Comparison of ENCODE assay signal across 8 cellular contexts in genomic region chr3:104102386-104102785, GRCh38.
DNase-seq lines count a peak whose midpoint lies in the region; ATAC-seq and TF ChIP-seq lines count a peak whose summit lies in the region.

No MANE protein-coding gene starts in this region.

- peak; percentile 90 for TF ChIP-seq CTCF in BE2C (IDR thresholded peaks at IDR 0.05; ENCODE audit: low read depth, low read length)
- TF ChIP-seq CTCF in WERI-Rb-1 (IDR thresholded peaks at IDR 0.05; ENCODE audit: low read depth, low read length): peak; percentile 86
- TF ChIP-seq CTCF in prostate gland (IDR thresholded peaks at IDR 0.05): no peak

- 33% methylated on average over 3 of the region's 3 CpGs for WGBS in prostate gland

- DNase-seq in BE2C (peak; percentile 75), NCI-H1105 (lab: John Stamatoyannopoulos, UW) (peak; percentile 31), WERI-Rb-1 (peak; percentile 57), kidney glomerular epithelial cell (lab: John Stamatoyannopoulos, UW) (peak; percentile 62), prostate gland (ENCODE audit: low spot score) (no peak)
- no peak for DNase-seq in NK-92 treated with Interleukin-12 subunit alpha and Interleukin-12 subunit beta, amount 100 ng/mL, for 24 hours (lab: John Stamatoyannopoulos, UW)

- H3K36me3 ChIP-seq in BE2C (no peaks in the 10 kb centered on the region; the same call in 1 of the 2 replicates), WERI-Rb-1 (no peaks in the 10 kb centered on the region), prostate gland (no peaks in the 10 kb centered on the region)

- H3K4me3 ChIP-seq in BE2C (ENCODE audit: low read depth, low read length): no peak overlapping the region
- no peak overlapping the region for H3K4me3 ChIP-seq in WERI-Rb-1 (ENCODE audit: low read depth, low read length)
- no peak overlapping the region for H3K4me3 ChIP-seq in prostate gland

- H3K9me3 ChIP-seq in BE2C (no peaks in the 10 kb centered on the region), WERI-Rb-1 (ENCODE audit: severe bottlenecking) (no peaks in the 10 kb centered on the region), prostate gland (no peaks in the 10 kb centered on the region)

- no peak for TF ChIP-seq POLR2A in prostate gland (IDR thresholded peaks at IDR 0.05)

- H3K4me1 ChIP-seq in BE2C (peaks cover 38% of the 10 kb centered on the region), prostate gland (replicated peaks) (no peaks in the 10 kb centered on the region)

- no peak overlapping the region for H3K27ac ChIP-seq in WERI-Rb-1
- H3K27ac ChIP-seq in prostate gland: no peak overlapping the region

- intact Hi-C loops in prostate gland (cut with DNase I): no loop called here

- H3K27me3 ChIP-seq in BE2C (no peaks in the 10 kb centered on the region), WERI-Rb-1 (ENCODE audit: insufficient read depth, low read depth, severe bottlenecking) (no peaks in the 10 kb centered on the region), prostate gland (replicated peaks; ENCODE audit: insufficient read depth) (no peaks in the 10 kb centered on the region)

- ATAC-seq in GM18519 (IDR thresholded peaks at IDR 0.05; ENCODE audit: low FRiP score, unreplicated experiment) (peak; percentile 95), HG02884 (IDR thresholded peaks at IDR 0.05; ENCODE audit: unreplicated experiment) (peak; percentile 92)

Comparison
In these comparisons a context has a peak if more than half of its experiments do, and no peak if none do; other contexts are left out.
1. DNase-seq: peak in BE2C (single experiment), NCI-H1105 (single experiment), WERI-Rb-1 (single experiment) and kidney glomerular epithelial cell (single experiment); none in NK-92 treated with Interleukin-12 subunit alpha and Interleukin-12 subunit beta, amount 100 ng/mL, for 24 hours (single experiment) and prostate gland (single experiment).
2. CTCF ChIP-seq: peak in BE2C (single experiment) and WERI-Rb-1 (single experiment); none in prostate gland (0 of 4).